Comparison of ENCODE assay signal across 3 cellular contexts in genomic region chr16:69963312-69963711, GRCh38. TPM values are rescaled to one million over a fixed set of nuclear protein-coding genes. Genes with fewer than 3 reads are reported as not detected.
"Had no signal": no experiment of that assay in that cellular context is flagged by ENCODE, and none has a peak within 500 bp of the region (broad histone marks: within the 10 kb centered on the region; RNA-seq: fewer than 3 reads in every experiment).

No MANE protein-coding gene starts in this region.

RNA-seq across cellular contexts. Expression of gene CLEC18A, which starts 12.2 kb away (rescaled TPM):
- total RNA-seq: lung microvascular endothelial cell had no signal
- polyA plus RNA-seq: immature natural killer cell; naive thymus-derived CD4-positive, alpha-beta T cell had no signal
